In genomic region chr20:49484180-49485140, GRCh38 we compare ENCODE assay signal across 8 cellular contexts. TPM values are rescaled to one million over a fixed set of nuclear protein-coding genes. Genes with fewer than 3 reads are reported as not detected.
A peak's percentile ranks its signal among the peaks of the same experiment; 100 is the strongest.
DNase-seq lines count a peak whose midpoint lies in the region; ATAC-seq and TF ChIP-seq lines count a peak whose summit lies in the region.

No MANE protein-coding gene starts in this region.

- H3K79me2 ChIP-seq in PC-9 (ENCODE audit: low read depth) (no peaks in the 10 kb centered on the region), fibroblast of lung (ENCODE audit: control insufficient read depth, insufficient read depth, low read length) (no peaks in the 10 kb centered on the region)

- H3K27ac ChIP-seq in PC-9 (no peak overlapping the region), fibroblast of lung (ENCODE audit: insufficient read depth, low read length) (no peak overlapping the region)

- H3K27me3 ChIP-seq in PC-9 (ENCODE audit: insufficient read depth, low read depth) (peaks cover 41% of the 10 kb centered on the region), fibroblast of lung (ENCODE audit: control insufficient read depth, insufficient read depth, low read length) (peaks cover 27% of the 10 kb centered on the region)

- H3K4me2 ChIP-seq in PC-9 (peak overlapping the region; percentile 88), fibroblast of lung (ENCODE audit: extremely low read depth, insufficient read depth, low read length) (peak overlapping the region; percentile 86)

- H3K9ac ChIP-seq in fibroblast of lung (ENCODE audit: insufficient read depth, low read length), result no peak overlapping the region

- H3K4me3 ChIP-seq in PC-9 (peak overlapping the region; percentile 59), fibroblast of lung (replicated peaks in 1 of 4; ENCODE audit: control extremely low read depth in 1 of 4, insufficient read depth in 1 of 4, low read depth in 3 of 4, low read length in 4 of 4) (peak overlapping the region; percentile 22 to 52 (median 51))

- H3K4me3 Mint-ChIP-seq in IgD-negative memory B cell, result peak overlapping the region; percentile 9 to 96 (median 82)
- H3K4me3 Mint-ChIP-seq in activated T-helper 2 cell treated with anti-CD3 and anti-CD28 coated beads, Interferon-gamma antibody, Interleukin-2, Interleukin-4, amounts not matched to agents 10 μg/mL and 5 μg/mL and 100 μg/mL, durations not matched to agents 14 hours and 24 hours and 36 hours (ENCODE audit: low read depth), result peak overlapping the region; percentile 83
- peak overlapping the region; percentile 86 for H3K4me3 Mint-ChIP-seq in natural killer cell
- H3K4me3 Mint-ChIP-seq in stimulated activated naive CD8-positive, alpha-beta T cell treated with anti-CD3 and anti-CD28 coated beads, Interleukin-15, Interleukin-2, amounts not matched to agents 100 ng/mL and 50 ng/mL, for 24 hours, result peak overlapping the region; percentile 67

- peak; percentile 46 to 72 (median 49) for ATAC-seq in natural killer cell
- ATAC-seq in HG03442 (IDR thresholded peaks at IDR 0.05; ENCODE audit: unreplicated experiment), result no peak

- H3K36me3 ChIP-seq in PC-9 (ENCODE audit: low read depth) (no peaks in the 10 kb centered on the region), fibroblast of lung (ENCODE audit: control insufficient read depth, insufficient read depth, low read length) (no peaks in the 10 kb centered on the region)

- H3K9me3 ChIP-seq in PC-9 (ENCODE audit: insufficient read depth, low read depth) (no peaks in the 10 kb centered on the region), fibroblast of lung (ENCODE audit: control insufficient read depth, insufficient read depth, low read depth, low read length) (no peaks in the 10 kb centered on the region)

- H3K27ac Mint-ChIP-seq in IgD-negative memory B cell, result no peak overlapping the region
- H3K27ac Mint-ChIP-seq in activated T-helper 2 cell treated with anti-CD3 and anti-CD28 coated beads, Interferon-gamma antibody, Interleukin-2, Interleukin-4, amounts not matched to agents 10 μg/mL and 5 μg/mL and 100 μg/mL, durations not matched to agents 14 hours and 24 hours and 36 hours, result no peak overlapping the region
- peak overlapping the region in 1 of 2 donors; percentile 50 for H3K27ac Mint-ChIP-seq in natural killer cell
- H3K27ac Mint-ChIP-seq in stimulated activated naive CD8-positive, alpha-beta T cell treated with anti-CD3 and anti-CD28 coated beads, Interleukin-15, Interleukin-2, amounts not matched to agents 100 ng/mL and 50 ng/mL, for 24 hours, result no peak overlapping the region

- H2AFZ ChIP-seq in PC-9 (peak overlapping the region; percentile 74), fibroblast of lung (ENCODE audit: low read length) (peak overlapping the region; percentile 65)

- in situ Hi-C loops in Caki2 (cut with HindIII; ENCODE audit: low pct_unique_long_range_greater_than_20kb, low sequenced_read_pairs), result no loop called here

- H3K4me1 Mint-ChIP-seq in IgD-negative memory B cell, result peaks cover 3 to 5% (median 5%) of the 10 kb centered on the region in 3 donors
- H3K4me1 Mint-ChIP-seq in activated T-helper 2 cell treated with anti-CD3 and anti-CD28 coated beads, Interferon-gamma antibody, Interleukin-2, Interleukin-4, amounts not matched to agents 10 μg/mL and 5 μg/mL and 100 μg/mL, durations not matched to agents 14 hours and 24 hours and 36 hours (ENCODE audit: low read depth), result peaks cover 2% of the 10 kb centered on the region
- peaks cover 13 to 15% of the 10 kb centered on the region in 2 donors for H3K4me1 Mint-ChIP-seq in natural killer cell
- H3K4me1 Mint-ChIP-seq in stimulated activated naive CD8-positive, alpha-beta T cell treated with anti-CD3 and anti-CD28 coated beads, Interleukin-15, Interleukin-2, amounts not matched to agents 100 ng/mL and 50 ng/mL, for 24 hours (ENCODE audit: low read depth), result peaks cover 10% of the 10 kb centered on the region

- H3K27me3 Mint-ChIP-seq in IgD-negative memory B cell, result peaks cover 52% of the 10 kb centered on the region
- peaks cover 50% of the 10 kb centered on the region for H3K27me3 Mint-ChIP-seq in activated T-helper 2 cell treated with anti-CD3 and anti-CD28 coated beads, Interferon-gamma antibody, Interleukin-2, Interleukin-4, amounts not matched to agents 10 μg/mL and 5 μg/mL and 100 μg/mL, durations not matched to agents 14 hours and 24 hours and 36 hours (ENCODE audit: low read depth)
- peaks cover 60 to 67% of the 10 kb centered on the region in 2 donors for H3K27me3 Mint-ChIP-seq in natural killer cell (ENCODE audit: low read depth in 2 of 2)
- H3K27me3 Mint-ChIP-seq in stimulated activated naive CD8-positive, alpha-beta T cell treated with anti-CD3 and anti-CD28 coated beads, Interleukin-15, Interleukin-2, amounts not matched to agents 100 ng/mL and 50 ng/mL, for 24 hours, result peaks cover 72% of the 10 kb centered on the region

- peak; percentile 86 for TF ChIP-seq CTCF in PC-9 (conservative IDR thresholded peaks at IDR 0.05)
- peak; percentile 42 to 56 for TF ChIP-seq CTCF in fibroblast of lung (conservative IDR thresholded peaks at IDR 0.05 in 1 of 2, IDR thresholded peaks at IDR 0.05 in 1 of 2; ENCODE audit: low read depth in 1 of 2, low read length in 2 of 2)
- TF ChIP-seq CTCF in natural killer cell (IDR thresholded peaks at IDR 0.05), result no peak

- H3K4me1 ChIP-seq in PC-9 (replicated peaks; ENCODE audit: insufficient read depth) (0 out of 2 replicates have a peak, but pooled peaks cover 6% of the 10 kb centered on the region), fibroblast of lung (ENCODE audit: control insufficient read depth, extremely low read depth, insufficient read depth, low read length) (no peaks in the 10 kb centered on the region)

- H3K9me3 Mint-ChIP-seq in IgD-negative memory B cell (peaks cover 0 to 7% (median 1%) of the 10 kb centered on the region in 3 donors), natural killer cell (peaks cover 0 to 3% of the 10 kb centered on the region in 2 donors)
- no peaks in the 10 kb centered on the region for H3K9me3 Mint-ChIP-seq in activated T-helper 2 cell treated with anti-CD3 and anti-CD28 coated beads, Interferon-gamma antibody, Interleukin-2, Interleukin-4, amounts not matched to agents 10 μg/mL and 5 μg/mL and 100 μg/mL, durations not matched to agents 14 hours and 24 hours and 36 hours
- peaks cover 1% of the 10 kb centered on the region for H3K9me3 Mint-ChIP-seq in stimulated activated naive CD8-positive, alpha-beta T cell treated with anti-CD3 and anti-CD28 coated beads, Interleukin-15, Interleukin-2, amounts not matched to agents 100 ng/mL and 50 ng/mL, for 24 hours

- CTCF ChIA-PET in PC-9 (lab: Charles Lee), result interaction anchor here (0.5 to 1.5 kb wide), 10 partner anchors 10 to 404 kb away, joined by 3 to 9 read pairs (median 4); no protein-coding TSS in a partner anchor

- no peaks in the 10 kb centered on the region for H3K9me2 ChIP-seq in PC-9 (ENCODE audit: insufficient read depth)

- peaks cover 7% of the 10 kb centered on the region; the same call in 1 of the 2 replicates for H3F3A ChIP-seq in PC-9 (ENCODE audit: insufficient read depth, low read depth)

- intact Hi-C loops in PC-9 (cut with micrococcal nuclease; ENCODE audit: unreplicated experiment), result loop anchor here (1.0 kb wide), 1 partner anchor 150 kb away; no protein-coding TSS in a partner anchor
- intact Hi-C loops in activated T-helper 2 cell treated with anti-CD3 and anti-CD28 coated beads, Interferon-gamma antibody, Interleukin-2, Interleukin-4, amounts not matched to agents 10 μg/mL and 5 μg/mL and 100 μg/mL, durations not matched to agents 14 hours and 24 hours and 36 hours (cut with micrococcal nuclease), result loop anchor here (1.0 to 5.0 kb wide), 2 partner anchors 99 to 152 kb away; no protein-coding TSS in a partner anchor
- intact Hi-C loops in natural killer cell (cut with micrococcal nuclease), result no loop called here

- BruUV-seq in PC-9 (replicated peaks; lab: Mats Ljungman, UMichigan), result no TSS peak

- H3K36me3 Mint-ChIP-seq in IgD-negative memory B cell (peaks cover 2% of the 10 kb centered on the region), natural killer cell (no peaks in the 10 kb centered on the region)
- no peaks in the 10 kb centered on the region for H3K36me3 Mint-ChIP-seq in activated T-helper 2 cell treated with anti-CD3 and anti-CD28 coated beads, Interferon-gamma antibody, Interleukin-2, Interleukin-4, amounts not matched to agents 10 μg/mL and 5 μg/mL and 100 μg/mL, durations not matched to agents 14 hours and 24 hours and 36 hours (ENCODE audit: low read depth)
- no peaks in the 10 kb centered on the region for H3K36me3 Mint-ChIP-seq in stimulated activated naive CD8-positive, alpha-beta T cell treated with anti-CD3 and anti-CD28 coated beads, Interleukin-15, Interleukin-2, amounts not matched to agents 100 ng/mL and 50 ng/mL, for 24 hours (ENCODE audit: low read depth)

- POLR2A ChIA-PET in PC-9 (lab: Charles Lee; ENCODE audit: unreplicated experiment), result interaction anchor here (0.5 kb wide), 1 partner anchor 1374 kb away, joined by 23 read pairs; no protein-coding TSS in a partner anchor

- no peaks in the 10 kb centered on the region for H4K20me1 ChIP-seq in PC-9 (ENCODE audit: insufficient read depth)
- H4K20me1 ChIP-seq in fibroblast of lung (ENCODE audit: control insufficient read depth, extremely low read depth, insufficient read depth, low read length), result no peaks in the 10 kb centered on the region

- DNase-seq in Caki2 (ENCODE audit: low read depth) (peak; percentile 61), PC-9 (peak; percentile 64 to 80), fibroblast of lung (ENCODE audit: low read depth in 2 of 2) (peak; percentile 59 to 70), natural killer cell (peak; percentile 24)
- peak; percentile 68 for DNase-seq in activated T-helper 2 cell treated with anti-CD3 and anti-CD28 coated beads, Interferon-gamma antibody, Interleukin-2, Interleukin-4, amounts not matched to agents 10 μg/mL and 5 μg/mL and 100 μg/mL, durations not matched to agents 14 hours and 24 hours and 36 hours (ENCODE audit: low spot score)

RNA-seq across cellular contexts. Expression of gene KCNB1, which starts 2.0 kb away (rescaled TPM):
- total RNA-seq in Caki2 (2014; rRNA removed; shearing (Covaris generic); ENCODE audit: low replicate concordance), result not detected in 2 replicates
- not detected for polyA plus RNA-seq in IgD-negative memory B cell
- 0.04 TPM in 1 of 2 replicates, not detected in the other for total RNA-seq in PC-9 (2021)
- total RNA-seq in activated T-helper 2 cell treated with anti-CD3 and anti-CD28 coated beads, Interferon-gamma antibody, Interleukin-2, Interleukin-4, amounts not matched to agents 10 μg/mL and 5 μg/mL and 100 μg/mL, durations not matched to agents 14 hours and 24 hours and 36 hours, result 0.05 TPM in 1 of 2 replicates, not detected in the other
- total RNA-seq in fibroblast of lung, result under 0.01 TPM in 2 replicates
- polyA plus RNA-seq in fibroblast of lung, result 0.07 and 0.08 TPM in 2 replicates
- polyA plus RNA-seq in fibroblast of lung (2012), result 0.10 and 0.21 TPM in 2 replicates
- polyA minus RNA-seq in fibroblast of lung (ENCODE audit: low replicate concordance), result 0.07 TPM in 1 of 2 replicates, not detected in the other
- total RNA-seq in natural killer cell, result under 1 TPM in 1 of 3 donors, not detected in 2; 0.09 TPM
